12 cellular contexts compared by ENCODE assay signal in the genomic region with DNA sequence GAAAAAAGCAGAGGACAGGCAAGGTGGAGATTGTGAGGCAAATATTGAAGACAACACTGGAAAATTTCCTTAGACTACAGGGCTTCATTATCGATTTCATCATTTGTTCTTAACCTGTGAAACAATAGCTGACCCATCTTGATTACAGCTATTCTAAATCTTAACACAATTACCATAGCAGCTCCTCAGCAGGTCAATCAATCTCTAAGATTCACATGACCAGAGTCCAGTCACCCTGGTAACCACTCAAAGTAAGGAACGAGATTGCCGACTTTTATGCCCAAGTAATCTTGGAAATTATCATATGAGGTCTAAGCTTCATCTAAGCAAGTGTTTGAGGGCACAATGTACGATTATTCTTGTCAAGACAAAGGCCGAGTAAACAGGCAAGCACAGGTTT.
"Had no signal": no experiment of that assay in that cellular context is flagged by ENCODE, and none has a peak within 500 bp of the region (broad histone marks: within the 10 kb centered on the region; RNA-seq: fewer than 3 reads in every experiment).

No MANE protein-coding gene starts in this region.

- H3K9me3 Mint-ChIP-seq: activated T-cell treated with anti-CD3 and anti-CD28 coated beads, Interleukin-2, amount 50 U/mL, for 72 hours had no signal

- H3K4me1 ChIP-seq: colonic mucosa had no signal

- H3K27me3 Mint-ChIP-seq: type B pancreatic cell had no signal

- H3K4me2 ChIP-seq: SK-N-SH had no signal

- H3K36me3 ChIP-seq: cardiac muscle cell, colonic mucosa, gastroesophageal sphincter, sigmoid colon had no signal

- H3K36me3 Mint-ChIP-seq: type B pancreatic cell had no signal

- H3K27ac Mint-ChIP-seq: activated T-cell treated with anti-CD3 and anti-CD28 coated beads, Interleukin-2, amount 50 U/mL, for 72 hours; type B pancreatic cell had no signal

- H3K27me3 ChIP-seq: cardiac muscle cell, colonic mucosa, gastroesophageal sphincter, sigmoid colon, suprapubic skin had no signal

- H3K27ac ChIP-seq: cardiac muscle cell, colonic mucosa, gastroesophageal sphincter, sigmoid colon had no signal

- DNase-seq: activated CD4-positive, alpha-beta T cell treated with anti-CD3 and anti-CD28 coated beads, Interleukin-2, amount 50 U/mL, for 48 hours; activated gamma-delta T cell treated with Interleukin-2 at 50 U/mL for 16 hours; activated T-cell treated with anti-CD3 and anti-CD28 coated beads, Interleukin-2, amount 50 U/mL, for 72 hours; colonic mucosa; sigmoid colon; SK-N-SH; stimulated activated CD4-positive, alpha-beta T cell treated with anti-CD3 and anti-CD28 coated beads, Interleukin-12 subunit alpha, Interleukin-12 subunit beta, amount 100 ng/mL, for 4 hours; stimulated activated naive CD4-positive, alpha-beta T cell had no signal

- H3K9me3 ChIP-seq: colonic mucosa, gastroesophageal sphincter, sigmoid colon, SK-N-SH, suprapubic skin had no signal

- H3K4me3 ChIP-seq: cardiac muscle cell, colonic mucosa, gastroesophageal sphincter, sigmoid colon, suprapubic skin had no signal

- H3K4me3 Mint-ChIP-seq: activated T-cell treated with anti-CD3 and anti-CD28 coated beads, Interleukin-2, amount 50 U/mL, for 72 hours; type B pancreatic cell had no signal

- H3K9ac ChIP-seq: SK-N-SH had no signal

- ATAC-seq: activated T-cell treated with anti-CD3 and anti-CD28 coated beads, Interleukin-2, amount 50 U/mL, for 72 hours; gastroesophageal sphincter had no signal
